Comparison of ENCODE assay signal across 35 cellular contexts in the genomic region with DNA sequence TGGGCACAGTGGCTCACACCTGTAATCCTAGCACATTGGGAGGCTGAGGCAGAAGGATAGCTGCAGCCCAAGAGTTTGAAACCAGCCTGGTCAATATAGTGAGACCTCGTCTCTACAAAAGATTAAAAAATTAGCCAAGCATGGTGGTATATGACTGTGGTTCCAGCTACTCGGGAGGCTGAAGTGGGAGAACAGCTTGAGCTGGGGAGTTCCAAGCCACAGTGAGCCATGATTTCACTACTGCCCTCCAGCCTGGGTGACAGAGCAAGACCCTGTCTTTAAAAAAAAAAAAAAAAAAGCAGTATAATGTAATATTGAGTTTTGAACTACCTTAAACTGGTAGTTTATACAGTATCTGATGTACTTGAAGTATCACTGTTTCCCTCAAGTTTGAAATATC.
"Had no signal": no experiment of that assay in that cellular context is flagged by ENCODE, and none has a peak within 500 bp of the region (broad histone marks: within the 10 kb centered on the region; RNA-seq: fewer than 3 reads in every experiment).

No MANE protein-coding gene starts in this region.

- H3K4me3 ChIP-seq: MG63 had no signal

- H3K9me3 ChIP-seq: MG63 had no signal

- H3K27me3 ChIP-seq: MG63 had no signal

- DNase-seq: MG63, MM.1S, MV-4-11, NCI-H1048, NCI-H1092, NCI-H1092 treated with DMSO at 0.1 percent for 48 hours, NCI-H1105, NCI-H1105 treated with DMSO at 0.1 percent for 48 hours, NCI-H1417, NCI-H1417 treated with DMSO at 0.1 percent for 48 hours, NCI-H1436, NCI-H1436 treated with DMSO at 0.1 percent for 48 hours, NCI-H146, NCI-H1694, NCI-H1694 treated with DMSO at 0.1 percent for 48 hours, NCI-H187, NCI-H187 treated with DMSO at 0.1 percent for 48 hours, NCI-H1930, NCI-H2029, NCI-H2029 treated with DMSO at 0.1 percent for 48 hours, NCI-H2081, NCI-H2081 treated with DMSO at 0.1 percent for 48 hours, NCI-H2107, NCI-H2171, NCI-H2171 treated with DMSO at 0.1 percent for 48 hours, NCI-H2227 treated with DMSO at 0.1 percent for 48 hours, NCI-H226, NCI-H345, NCI-H446, NCI-H446 treated with DMSO at 0.1 percent for 48 hours, NCI-H510A, NCI-H510A treated with DMSO at 0.1 percent for 48 hours, NCI-H524, NCI-H524 treated with DMSO at 0.1 percent for 48 hours, NCI-H526 had no signal

- H3K36me3 ChIP-seq: MG63 had no signal
